20 cellular contexts compared by ENCODE assay signal in genomic region chr20:49696594-49696993, GRCh38. TPM values are rescaled to one million over a fixed set of nuclear protein-coding genes. Genes with fewer than 3 reads are reported as not detected.
DNase-seq lines count a peak whose midpoint lies in the region; ATAC-seq and TF ChIP-seq lines count a peak whose summit lies in the region.
"Had no signal": no experiment of that assay in that cellular context is flagged by ENCODE, and none has a peak within 500 bp of the region (broad histone marks: within the 10 kb centered on the region; RNA-seq: fewer than 3 reads in every experiment).

No MANE protein-coding gene starts in this region.

- H3K27ac Mint-ChIP-seq in chondrocyte (ENCODE audit: unreplicated experiment), result peak overlapping the region; percentile 61
- peak overlapping the region; percentile 63 for H3K27ac Mint-ChIP-seq in osteocyte (ENCODE audit: unreplicated experiment)
- H3K27ac Mint-ChIP-seq: activated naive CD8-positive, alpha-beta T cell had no signal

- peaks cover 100% of the 10 kb centered on the region for H3K79me2 ChIP-seq in OCI-LY7 (ENCODE audit: insufficient read depth, low read depth, low read length)

- H3K4me3 Mint-ChIP-seq in chondrocyte (ENCODE audit: unreplicated experiment) (no peak overlapping the region), osteocyte (ENCODE audit: unreplicated experiment) (no peak overlapping the region)
- H3K4me3 Mint-ChIP-seq: activated CD8-positive, alpha-beta T cell treated with anti-CD3 and anti-CD28 coated beads for 36 hours; activated naive CD8-positive, alpha-beta T cell; activated T-cell treated with anti-CD3 and anti-CD28 coated beads, Interleukin-2, amount 50 U/mL, for 4 hours had no signal

- intact Hi-C loops in OCI-LY7 (cut with micrococcal nuclease; ENCODE audit: unreplicated experiment), result no loop called here

- peak; percentile 60 for DNase-seq in ELR (ENCODE audit: low read depth)
- no peak for DNase-seq in OCI-LY7 (ENCODE audit: low spot score)
- DNase-seq in chondrocyte (ENCODE audit: low spot score), result no peak
- no peak for DNase-seq in osteocyte (ENCODE audit: extremely low spot score, unreplicated experiment)
- DNase-seq in activated naive CD4-positive, alpha-beta T cell treated with anti-CD3 and anti-CD28 coated beads, Interleukin-2, amount 50 U/mL, for 16 hours, result no peak
- no peak for DNase-seq in superior temporal gyrus (ENCODE audit: extremely low spot score)
- no peak for DNase-seq in HuH-7 (ENCODE audit: low spot score)
- DNase-seq: activated CD8-positive, alpha-beta T cell treated with anti-CD3 and anti-CD28 coated beads for 36 hours; activated T-cell treated with anti-CD3 and anti-CD28 coated beads, Interleukin-2, amount 50 U/mL, for 4 hours; effector CD8-positive, alpha-beta T cell; EL; left cardiac atrium; midbrain; occipital lobe; stimulated activated CD4-positive, alpha-beta T cell treated with anti-CD3 and anti-CD28 coated beads, Interleukin-2, amount 100 ng/mL, for 48 hours; WERI-Rb-1 had no signal

- no peak overlapping the region for H3K27ac ChIP-seq in OCI-LY7 (ENCODE audit: low read depth, low read length, poor library complexity, severe bottlenecking)
- H3K27ac ChIP-seq: cardiac muscle cell, WERI-Rb-1 had no signal

- peaks cover 23% of the 10 kb centered on the region for H4K20me1 ChIP-seq in OCI-LY7 (ENCODE audit: insufficient read depth, low read length)

- no peaks in the 10 kb centered on the region for H3K27me3 Mint-ChIP-seq in chondrocyte (ENCODE audit: low read depth)
- no peaks in the 10 kb centered on the region for H3K27me3 Mint-ChIP-seq in osteocyte (ENCODE audit: unreplicated experiment)
- H3K27me3 Mint-ChIP-seq: activated CD8-positive, alpha-beta T cell treated with anti-CD3 and anti-CD28 coated beads for 36 hours; activated naive CD8-positive, alpha-beta T cell had no signal

- peaks cover 86% of the 10 kb centered on the region for H3K4me1 ChIP-seq in OCI-LY7 (ENCODE audit: insufficient read depth, low read length, poor library complexity, severe bottlenecking)

- TF ChIP-seq CTCF in OCI-LY7 (conservative IDR thresholded peaks at IDR 0.05; ENCODE audit: low read length), result no peak
- no peak for TF ChIP-seq CTCF in chondrocyte (IDR thresholded peaks at IDR 0.05)
- no peak for TF ChIP-seq CTCF in osteocyte (IDR thresholded peaks at IDR 0.05)

- H3K4me1 Mint-ChIP-seq in chondrocyte (ENCODE audit: low read depth), result peaks cover 88% of the 10 kb centered on the region
- peaks cover 69% of the 10 kb centered on the region for H3K4me1 Mint-ChIP-seq in osteocyte (ENCODE audit: unreplicated experiment)

- no peak overlapping the region for H3K4me3 ChIP-seq in OCI-LY7 (ENCODE audit: low read depth, low read length, poor library complexity, severe bottlenecking)
- H3K4me3 ChIP-seq: cardiac muscle cell had no signal

- H3K36me3 Mint-ChIP-seq in chondrocyte (ENCODE audit: low read depth) (no peaks in the 10 kb centered on the region), osteocyte (ENCODE audit: unreplicated experiment) (no peaks in the 10 kb centered on the region)

- peak overlapping the region; percentile 50; the same call in 1 of the 2 replicates for H3K4me2 ChIP-seq in OCI-LY7 (ENCODE audit: low read length)

- POLR2A ChIA-PET in OCI-LY7 (lab: Charles Lee), result interaction anchor here (0.7 to 2.0 kb wide), 6 partner anchors 11 to 63 kb away, joined by 3 to 10 read pairs (median 4); no protein-coding TSS in a partner anchor

- ATAC-seq in GM21367 (IDR thresholded peaks at IDR 0.05; ENCODE audit: unreplicated experiment), result no peak
- ATAC-seq: activated CD8-positive, alpha-beta T cell treated with anti-CD3 and anti-CD28 coated beads for 36 hours; activated T-cell treated with anti-CD3 and anti-CD28 coated beads, Interleukin-2, amount 50 U/mL, for 4 hours; left cardiac atrium; Panc1 had no signal

- H3K9me3 Mint-ChIP-seq in chondrocyte (ENCODE audit: low read depth), result no peaks in the 10 kb centered on the region
- H3K9me3 Mint-ChIP-seq in osteocyte (ENCODE audit: unreplicated experiment), result no peaks in the 10 kb centered on the region
- H3K9me3 Mint-ChIP-seq: activated CD8-positive, alpha-beta T cell treated with anti-CD3 and anti-CD28 coated beads for 36 hours; activated T-cell treated with anti-CD3 and anti-CD28 coated beads, Interleukin-2, amount 50 U/mL, for 4 hours had no signal

- no peaks in the 10 kb centered on the region; the same call in 1 of the 2 replicates for H3K36me3 ChIP-seq in OCI-LY7 (ENCODE audit: insufficient read depth, low read length)
- H3K36me3 ChIP-seq: cardiac muscle cell, WERI-Rb-1 had no signal

- no TSS peak for BruUV-seq in OCI-LY7 (replicated peaks; lab: Mats Ljungman, UMichigan)

- no peaks in the 10 kb centered on the region for H3K9me3 ChIP-seq in OCI-LY7 (ENCODE audit: low read length)

- H3K9me2 ChIP-seq in OCI-LY7 (ENCODE audit: insufficient read depth, low read length), result no peaks in the 10 kb centered on the region

- CTCF ChIA-PET in OCI-LY7 (lab: Charles Lee; ENCODE audit: unreplicated experiment), result no interaction called here

- no peak overlapping the region for H2AFZ ChIP-seq in OCI-LY7 (ENCODE audit: low read length)

RNA-seq across cellular contexts. Expression of gene B4GALT5, which starts 17.1 kb away (rescaled TPM):
- 9.7 and 9.8 TPM in 2 replicates for total RNA-seq in OCI-LY7 (2014; rRNA removed; shearing (Covaris generic))
- total RNA-seq in OCI-LY7 (2022), result 14.8 and 18.8 TPM in 2 replicates
- total RNA-seq in chondrocyte, result 54.2 to 56.1 TPM (median 55.0 TPM) in 3 replicates
- total RNA-seq in osteocyte, result 45.4 TPM in 2 replicates
